11 cellular contexts compared by ENCODE assay signal in genomic region chr14:105066285-105067071, GRCh38. TPM values are rescaled to one million over a fixed set of nuclear protein-coding genes. Genes with fewer than 3 reads are reported as not detected.
A peak's percentile ranks its signal among the peaks of the same experiment; 100 is the strongest.
DNase-seq lines count a peak whose midpoint lies in the region; ATAC-seq and TF ChIP-seq lines count a peak whose summit lies in the region.
"Had no signal": no experiment of that assay in that cellular context is flagged by ENCODE, and none has a peak within 500 bp of the region (broad histone marks: within the 10 kb centered on the region; RNA-seq: fewer than 3 reads in every experiment).

No MANE protein-coding gene starts in this region.

- no peak for ATAC-seq in HG03139 (IDR thresholded peaks at IDR 0.05; ENCODE audit: unreplicated experiment)
- ATAC-seq: body of pancreas had no signal

- no peaks in the 10 kb centered on the region for H3K36me3 Mint-ChIP-seq in activated naive CD8-positive, alpha-beta T cell

- H3K27me3 Mint-ChIP-seq in activated naive CD8-positive, alpha-beta T cell, result no peaks in the 10 kb centered on the region

- H3K4me3 Mint-ChIP-seq in activated naive CD8-positive, alpha-beta T cell, result peak overlapping the region; percentile 92

- intact Hi-C loops in posterior vena cava (cut with DNase I), result no loop called here

- peak; percentile 5 for TF ChIP-seq POLR2A in GM19193 (IDR thresholded peaks at IDR 0.05; ENCODE audit: extremely low read depth, insufficient read depth, insufficient read length)

- H3K27ac Mint-ChIP-seq in activated naive CD8-positive, alpha-beta T cell, result peak overlapping the region; percentile 94

- DNase-seq in posterior vena cava (ENCODE audit: low spot score) (peak; percentile 69), NCI-H1092 treated with DMSO at 0.1 percent for 48 hours (lab: John Stamatoyannopoulos, UW) (no peak), dermis blood vessel endothelial cell (no peak)
- DNase-seq: body of pancreas, NCI-H1694 treated with DMSO at 0.1 percent for 48 hours, uterus had no signal

- H3K4me1 Mint-ChIP-seq in activated naive CD8-positive, alpha-beta T cell (ENCODE audit: low read depth), result peaks cover 67% of the 10 kb centered on the region

- no peaks in the 10 kb centered on the region for H3K9me3 Mint-ChIP-seq in activated naive CD8-positive, alpha-beta T cell (ENCODE audit: low read depth)

- peak overlapping the region; percentile 85; the same call in 1 of the 2 replicates for H3K4me3 ChIP-seq in GM08714 (ENCODE audit: low read length)
- H3K4me3 ChIP-seq: body of pancreas, uterus had no signal

RNA-seq across cellular contexts. Expression of gene GPR132, which starts 1.2 kb away (rescaled TPM):
- 1 to 10 TPM; 1.8 to 3.1 TPM for total RNA-seq in posterior vena cava
- total RNA-seq in dermis blood vessel endothelial cell, result 0.09 and 0.85 TPM in 2 replicates
- total RNA-seq: HT-29 had no signal

RNA-seq across cellular contexts. Expression of gene CDCA4, which starts 45.6 kb away (rescaled TPM):
- total RNA-seq in posterior vena cava, result 1 to 10 TPM; 4.3 to 4.8 TPM
- 29.8 and 41.1 TPM in 2 replicates for total RNA-seq in dermis blood vessel endothelial cell
